In the genomic region with DNA sequence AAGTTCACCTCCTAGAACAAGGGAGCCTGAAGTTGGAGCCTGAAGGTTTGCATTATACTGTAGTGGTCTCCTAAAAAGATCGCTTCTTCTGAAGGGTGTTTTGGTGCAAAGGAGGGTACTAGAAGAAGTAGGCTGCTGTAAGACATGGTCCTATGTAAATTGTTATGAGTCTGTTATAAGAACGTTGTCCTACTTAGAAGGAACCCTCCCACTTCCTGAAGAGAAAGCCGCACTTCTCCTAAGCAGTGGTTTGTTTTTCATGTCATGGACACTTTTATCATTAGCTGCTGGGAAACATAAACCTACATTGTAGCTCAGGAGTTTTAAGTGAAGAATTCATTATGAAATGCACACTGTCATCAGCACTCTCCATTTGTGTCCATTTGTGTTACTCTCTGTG, we compare ENCODE assay signal across 23 cellular contexts.
DNase-seq lines count a peak whose midpoint lies in the region; ATAC-seq and TF ChIP-seq lines count a peak whose summit lies in the region.
"Had no signal": no experiment of that assay in that cellular context is flagged by ENCODE, and none has a peak within 500 bp of the region (broad histone marks: within the 10 kb centered on the region; RNA-seq: fewer than 3 reads in every experiment).

No MANE protein-coding gene starts in this region.

- intact Hi-C loops in CD4-positive, alpha-beta T cell (cut with DNase I, micrococcal nuclease), result no loop called here
- intact Hi-C loops in tibial artery (cut with DNase I; ENCODE audit: low total_unique reads), result no loop called here

- no peak for TF ChIP-seq CTCF in CD4-positive, alpha-beta T cell (IDR thresholded peaks at IDR 0.05)
- no peak for TF ChIP-seq CTCF in fibroblast of villous mesenchyme (IDR thresholded peaks at IDR 0.05; ENCODE audit: insufficient read depth, low read depth, low read length)
- no peak for TF ChIP-seq CTCF in tibial artery (IDR thresholded peaks at IDR 0.05)

- no peak overlapping the region for H3K4me3 ChIP-seq in Jurkat, Clone E6-1 (ENCODE audit: low read length)
- H3K4me3 ChIP-seq in fibroblast of villous mesenchyme (ENCODE audit: low read depth, low read length) (no peak overlapping the region), tibial artery (no peak overlapping the region)
- H3K4me3 ChIP-seq: ascending aorta, GM23338 had no signal

- peak; percentile 63 for ATAC-seq in CD4-positive, alpha-beta T cell (ENCODE audit: poor library complexity)
- ATAC-seq in T-cell (replicated peaks in 1 of 4) (peak in 3 of 4 experiments; percentile 42 to 77 (median 60)), GM19328 (IDR thresholded peaks at IDR 0.05; ENCODE audit: unreplicated experiment) (no peak)
- ATAC-seq: foreskin keratinocyte; GM23338; stimulated activated naive CD8-positive, alpha-beta T cell treated with anti-CD3 and anti-CD28 coated beads, Interleukin-15, Interleukin-2, amounts not matched to agents 100 U/mL and 50 U/mL, for 24 hours had no signal

- CTCF ChIA-PET in CD4-positive, alpha-beta T cell (lab: Charles Lee), result no interaction called here
- CTCF ChIA-PET in T-cell (lab: Charles Lee), result interaction anchor here in 1 of 2 donors (0.9 kb wide), 1 partner anchor 29 kb away, joined by 4 read pairs; no protein-coding TSS in a partner anchor

- H3K4me3 Mint-ChIP-seq in CD4-positive, alpha-beta T cell, result no peak overlapping the region
- peak overlapping the region in 1 of 3 donors; percentile 41 for H3K4me3 Mint-ChIP-seq in T-cell
- H3K4me3 Mint-ChIP-seq: GM23338 had no signal

- peaks cover 5% of the 10 kb centered on the region for H3K9me3 ChIP-seq in CD4-positive, alpha-beta T cell (ENCODE audit: control insufficient read depth, low read length)
- no peaks in the 10 kb centered on the region for H3K9me3 ChIP-seq in tibial artery
- H3K9me3 ChIP-seq: ascending aorta, Caco-2, neutrophil had no signal

- POLR2A ChIA-PET in CD4-positive, alpha-beta T cell (lab: Charles Lee), result interaction anchor here (1.4 kb wide), 1 partner anchor 52 kb away, joined by 3 read pairs; no protein-coding TSS in a partner anchor
- POLR2A ChIA-PET in T-cell (lab: Charles Lee), result interaction anchor here in 1 of 2 donors (0.6 kb wide), 2 partner anchors 31 to 63 kb away, joined by 3 to 4 read pairs; no protein-coding TSS in a partner anchor

- no peaks in the 10 kb centered on the region for H3K27me3 Mint-ChIP-seq in CD4-positive, alpha-beta T cell
- H3K27me3 Mint-ChIP-seq in T-cell, result no peaks in the 10 kb centered on the region

- H3K4me1 ChIP-seq in tibial artery, result no peaks in the 10 kb centered on the region
- H3K4me1 ChIP-seq: ascending aorta, Caco-2, foreskin keratinocyte had no signal

- H3K27ac Mint-ChIP-seq in CD4-positive, alpha-beta T cell, result peak overlapping the region; percentile 75
- peak overlapping the region; percentile 64 to 87 for H3K27ac Mint-ChIP-seq in T-cell
- H3K27ac Mint-ChIP-seq: GM23338 had no signal

- H3K27ac ChIP-seq in CD4-positive, alpha-beta T cell (ENCODE audit: low read depth, low read length), result no peak overlapping the region
- H3K27ac ChIP-seq in tibial artery, result no peak overlapping the region
- H3K27ac ChIP-seq: ascending aorta, foreskin keratinocyte, neutrophil had no signal

- H3K9me3 Mint-ChIP-seq in CD4-positive, alpha-beta T cell, result peaks cover 8% of the 10 kb centered on the region
- peaks cover 4 to 14% (median 5%) of the 10 kb centered on the region in 3 donors for H3K9me3 Mint-ChIP-seq in T-cell

- DNase-seq in CD4-positive, alpha-beta T cell, result no peak
- DNase-seq in Jurkat, Clone E6-1 (ENCODE audit: low read depth, low spot score), result peak; percentile 77
- DNase-seq in T-cell, result no peak
- peak; percentile 32 for DNase-seq in fibroblast of villous mesenchyme (ENCODE audit: low read depth)
- DNase-seq in middle frontal gyrus (ENCODE audit: extremely low spot score, low spot score), result no peak
- no peak for DNase-seq in ureter (ENCODE audit: low spot score)
- no peak for DNase-seq in tibial artery
- DNase-seq: activated CD4-positive, alpha-beta T cell treated with anti-CD3 and anti-CD28 coated beads for 1 hour; activated naive CD4-positive, alpha-beta T cell treated with anti-CD3 and anti-CD28 coated beads, Interleukin-2, amount 50 U/mL, for 16 hours; Caco-2; caudate nucleus; foreskin keratinocyte; NCI-H1436 treated with DMSO at 0.1 percent for 48 hours; NCI-H510A; NK-92 treated with Interleukin-12 subunit alpha and Interleukin-12 subunit beta, amount 100 ng/mL, for 24 hours; RPMI8226; stimulated activated CD4-positive, alpha-beta T cell treated with anti-CD3 and anti-CD28 coated beads, Interleukin-4, amount 100 ng/mL, for 1 hour; stimulated activated naive CD8-positive, alpha-beta T cell treated with anti-CD3 and anti-CD28 coated beads, Interleukin-15, Interleukin-2, amounts not matched to agents 100 U/mL and 50 U/mL, for 24 hours; T1000 had no signal

- H3K4me1 Mint-ChIP-seq in CD4-positive, alpha-beta T cell (ENCODE audit: low read depth), result peaks cover 38% of the 10 kb centered on the region
- H3K4me1 Mint-ChIP-seq in T-cell, result peaks cover 25 to 61% (median 28%) of the 10 kb centered on the region in 3 donors

- no peaks in the 10 kb centered on the region for H3K36me3 ChIP-seq in tibial artery
- H3K36me3 ChIP-seq: ascending aorta, neutrophil had no signal

- peaks cover 17% of the 10 kb centered on the region for H3K36me3 Mint-ChIP-seq in CD4-positive, alpha-beta T cell (ENCODE audit: low read depth)
- peaks cover 22% of the 10 kb centered on the region for H3K36me3 Mint-ChIP-seq in T-cell

- no peaks in the 10 kb centered on the region for H3K27me3 ChIP-seq in CD4-positive, alpha-beta T cell (ENCODE audit: control insufficient read depth, insufficient read depth, low read length)
- no peaks in the 10 kb centered on the region for H3K27me3 ChIP-seq in tibial artery
- H3K27me3 ChIP-seq: ascending aorta, foreskin keratinocyte, neutrophil had no signal

Comparison
In these comparisons a context has a peak if more than half of its experiments do, and no peak if none do; other contexts are left out.
1. DNase-seq: peak in Jurkat, Clone E6-1 (single experiment) and fibroblast of villous mesenchyme (single experiment); none in CD4-positive, alpha-beta T cell (0 of 10), T-cell (0 of 34), middle frontal gyrus (single experiment), ureter (single experiment) and tibial artery (0 of 2).